In the genomic region with DNA sequence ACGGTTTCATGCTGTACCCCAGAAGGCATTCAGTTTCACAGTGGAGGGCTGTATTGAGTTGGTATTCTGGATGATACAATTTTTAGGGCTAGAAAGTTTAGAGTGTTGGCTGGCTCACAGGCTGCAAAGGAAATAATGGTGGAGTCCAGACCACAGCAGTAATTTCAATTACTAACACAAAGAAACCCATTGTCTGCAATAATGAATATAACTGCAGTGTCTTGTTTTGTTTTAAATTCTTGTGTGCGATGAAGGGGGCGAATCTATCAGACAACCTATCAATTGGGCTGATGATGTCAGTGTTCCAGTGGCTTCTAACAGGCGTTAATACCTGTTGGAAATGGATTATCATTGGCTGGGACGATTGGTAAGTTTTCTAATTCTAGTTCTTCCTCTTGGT, we compare ENCODE assay signal across 1 cellular context.
TF ChIP-seq lines count a peak whose summit lies in the region.

No MANE protein-coding gene starts in this region.

TF ChIP-seq in GM12878, 131 proteins besides CTCF, POLR2A, EP300 and RAD21:
- TF ChIP-seq SREBF2 (IDR thresholded peaks at IDR 0.05; ENCODE audit: low read length) = no peak
- TF ChIP-seq TARDBP (IDR thresholded peaks at IDR 0.05; ENCODE audit: borderline replicate concordance) = no peak
- TF ChIP-seq MTA2 (IDR thresholded peaks at IDR 0.05; ENCODE audit: low read depth) = no peak
- TF ChIP-seq, protein P1, sequence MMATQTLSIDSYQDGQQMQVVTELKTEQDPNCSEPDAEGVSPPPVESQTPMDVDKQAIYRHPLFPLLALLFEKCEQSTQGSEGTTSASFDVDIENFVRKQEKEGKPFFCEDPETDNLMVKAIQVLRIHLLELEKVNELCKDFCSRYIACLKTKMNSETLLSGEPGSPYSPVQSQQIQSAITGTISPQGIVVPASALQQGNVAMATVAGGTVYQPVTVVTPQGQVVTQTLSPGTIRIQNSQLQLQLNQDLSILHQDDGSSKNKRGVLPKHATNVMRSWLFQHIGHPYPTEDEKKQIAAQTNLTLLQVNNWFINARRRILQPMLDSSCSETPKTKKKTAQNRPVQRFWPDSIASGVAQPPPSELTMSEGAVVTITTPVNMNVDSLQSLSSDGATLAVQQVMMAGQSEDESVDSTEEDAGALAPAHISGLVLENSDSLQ (IDR thresholded peaks at IDR 0.05) = no peak
- no peak for TF ChIP-seq CBX5 (IDR thresholded peaks at IDR 0.05; ENCODE audit: low read depth)
- TF ChIP-seq MYC (IDR thresholded peaks at IDR 0.05; ENCODE audit: insufficient read depth, insufficient read length, insufficient replicate concordance, low read length, severe bottlenecking) = no peak
- TF ChIP-seq ZZZ3 (IDR thresholded peaks at IDR 0.05; ENCODE audit: control insufficient read depth, insufficient read length, low read depth) = no peak
- TF ChIP-seq TBL1XR1 (IDR thresholded peaks at IDR 0.05; ENCODE audit: low read depth, low read length) = no peak
- no peak for TF ChIP-seq ZNF384 (IDR thresholded peaks at IDR 0.05; ENCODE audit: borderline replicate concordance, low read depth, low read length)
- TF ChIP-seq TCF3 (IDR thresholded peaks at IDR 0.05; ENCODE audit: borderline replicate concordance, insufficient read depth, low read depth, low read length) = no peak
- TF ChIP-seq ATF2 (IDR thresholded peaks at IDR 0.05; ENCODE audit: low read length) = no peak
- no peak for TF ChIP-seq STAT3 (IDR thresholded peaks at IDR 0.05; ENCODE audit: low read depth, low read length)
- no peak for TF ChIP-seq SP1 (IDR thresholded peaks at IDR 0.05; ENCODE audit: low read depth, low read length)
- TF ChIP-seq ZBED1 (IDR thresholded peaks at IDR 0.05; ENCODE audit: borderline replicate concordance) = no peak
- TF ChIP-seq HDAC6 (IDR thresholded peaks at IDR 0.05; ENCODE audit: unreplicated experiment) = no peak
- TF ChIP-seq HSF1 (IDR thresholded peaks at IDR 0.05; ENCODE audit: low read depth, low read length) = no peak
- no peak for TF ChIP-seq CREM (IDR thresholded peaks at IDR 0.05; ENCODE audit: low read depth)
- TF ChIP-seq ETV6 (conservative IDR thresholded peaks at IDR 0.05 in 1 of 2, IDR thresholded peaks at IDR 0.05 in 1 of 2; ENCODE audit: borderline replicate concordance in 1 of 2, low read depth in 1 of 2) = no peak
- TF ChIP-seq MTA3 (IDR thresholded peaks at IDR 0.05; ENCODE audit: borderline replicate concordance, low read length) = no peak
TF ChIP-seq in GM12878: peak in this region for 0.
